Comparison of ENCODE assay signal across 23 cellular contexts in the genomic region with DNA sequence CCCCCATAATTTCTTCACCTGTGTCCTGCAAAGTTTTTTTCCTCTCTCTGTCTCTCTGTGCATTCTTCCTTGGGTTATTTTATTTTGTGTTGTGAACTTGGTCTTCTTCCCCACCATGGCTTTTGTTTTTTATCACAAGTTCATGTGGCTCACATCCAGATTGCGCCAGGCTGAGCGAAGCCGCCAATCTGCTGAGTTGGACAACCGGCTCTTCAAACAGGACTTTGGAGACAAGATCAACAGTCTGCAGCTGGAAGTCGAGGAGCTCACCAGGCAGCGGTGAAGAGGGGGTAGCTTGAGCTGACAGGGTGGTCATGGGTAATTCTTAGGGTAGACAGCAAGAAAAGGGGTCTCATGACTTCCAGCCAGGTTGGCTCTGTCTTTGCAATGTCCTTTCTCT.
"Had no signal": no experiment of that assay in that cellular context is flagged by ENCODE, and none has a peak within 500 bp of the region (broad histone marks: within the 10 kb centered on the region; RNA-seq: fewer than 3 reads in every experiment).

No MANE protein-coding gene starts in this region.

- DNase-seq: dermis blood vessel endothelial cell; dorsolateral prefrontal cortex; effector CD4-positive, alpha-beta T cell; effector memory CD4-positive, alpha-beta T cell; erythroblast; esophagus squamous epithelium; foreskin fibroblast; foreskin melanocyte; gastrocnemius medialis; glutamatergic neuron; head of caudate nucleus; heart right ventricle; hippocampal formation; left cardiac atrium; left ventricle myocardium inferior; lower lobe of right lung; mesenchymal stem cell; mucosa of descending colon; naive B cell had no signal

- H3K9me3 Mint-ChIP-seq: naive B cell had no signal

- ATAC-seq: esophagus mucosa, gastrocnemius medialis, heart right ventricle, left cardiac atrium, lower lobe of right lung, mucosa of descending colon had no signal

- H3K4me3 ChIP-seq: coronary artery, dorsolateral prefrontal cortex, esophagus squamous epithelium, gastrocnemius medialis, heart right ventricle, left ventricle myocardium inferior, lower lobe of right lung, mucosa of descending colon had no signal

- H3K4me1 Mint-ChIP-seq: mesothelial cell of epicardium had no signal

- H3K27me3 ChIP-seq: dorsolateral prefrontal cortex, esophagus squamous epithelium, gastrocnemius medialis, heart right ventricle had no signal

- H3K9me3 ChIP-seq: esophagus squamous epithelium, gastrocnemius medialis, left ventricle myocardium inferior, lower lobe of right lung, mucosa of descending colon had no signal

- H3K27me3 Mint-ChIP-seq: naive B cell had no signal

- H3K27ac Mint-ChIP-seq: mesothelial cell of epicardium had no signal

- H3K27ac ChIP-seq: coronary artery, dorsolateral prefrontal cortex, epithelial cell of prostate, esophagus squamous epithelium, gastrocnemius medialis, heart right ventricle, left ventricle myocardium inferior, lower lobe of right lung had no signal

- H3K4me3 Mint-ChIP-seq: mesothelial cell of epicardium had no signal

- H3K4me1 ChIP-seq: esophagus squamous epithelium, gastrocnemius medialis, heart right ventricle, left ventricle myocardium inferior, lower lobe of right lung had no signal
